In the genomic region with DNA sequence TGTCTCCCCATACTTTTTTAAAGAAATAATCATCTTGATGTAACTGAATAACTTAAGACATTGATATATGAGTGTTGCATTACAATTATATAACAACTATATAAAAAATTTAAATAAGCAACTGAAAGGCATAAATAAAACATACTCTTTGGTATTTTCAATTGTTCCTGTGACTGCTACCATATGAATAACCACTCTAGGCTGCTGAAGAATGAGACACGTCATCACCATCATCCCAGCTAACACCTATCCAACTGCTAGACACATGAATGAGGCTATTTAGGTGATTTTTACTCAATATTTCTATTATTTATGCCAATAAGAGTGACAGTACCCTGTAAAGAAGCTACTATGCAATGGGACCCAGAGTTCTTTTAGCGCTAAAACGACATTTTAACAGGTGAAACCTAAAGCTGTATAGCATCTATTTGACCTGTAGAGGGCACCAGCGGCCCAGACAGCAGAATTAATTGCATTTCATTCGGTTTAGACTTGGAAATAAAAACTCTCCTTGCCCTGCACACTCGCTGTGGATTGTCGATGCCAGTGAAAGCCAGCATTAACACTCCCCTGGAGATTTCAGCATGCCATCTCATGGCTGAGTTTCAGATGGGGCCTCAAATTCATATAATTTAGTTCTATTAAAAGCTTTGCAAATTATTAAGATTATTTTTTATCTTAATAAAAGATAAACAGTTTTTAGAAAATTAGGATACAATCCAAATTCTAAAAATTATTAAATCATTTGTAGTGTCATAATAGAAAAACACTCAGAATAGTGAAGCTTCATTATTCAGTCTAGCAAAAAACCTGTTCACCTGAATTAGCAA, we compare ENCODE assay signal across 8 cellular contexts.
DNase-seq lines count a peak whose midpoint lies in the region; ATAC-seq, FAIRE-seq and TF ChIP-seq lines count a peak whose summit lies in the region.

No MANE protein-coding gene starts in this region.

- no peak overlapping the region for H3K4me3 ChIP-seq in MM.1S (ENCODE audit: low read length)

- H3K79me2 ChIP-seq in MM.1S (ENCODE audit: low read length): no peaks in the 10 kb centered on the region

- no TSS peak for BruUV-seq in MCF 10A (replicated peaks; lab: Mats Ljungman, UMichigan)

- CTCF ChIA-PET in MCF 10A (lab: Yijun Ruan, JAX): interaction anchor here (0.6 to 4.3 kb wide), 92 partner anchors 10 to 1289 kb away, joined by 3 to 161 read pairs (median 4); a partner anchor contains a TSS

- no peaks in the 10 kb centered on the region for H3K9me2 ChIP-seq in MM.1S (replicated peaks; ENCODE audit: insufficient read depth, low read length)

- no peaks in the 10 kb centered on the region for H3K9me3 Mint-ChIP-seq in MCF 10A (ENCODE audit: unreplicated experiment)

- POLR2A ChIA-PET in MCF 10A (lab: Yijun Ruan, JAX): interaction anchor here (0.6 to 3.6 kb wide), 5 partner anchors 11 to 1252 kb away, joined by 3 to 32 read pairs (median 4); a partner anchor contains a TSS

- FAIRE-seq in A204.1 (lab: Jason Lieb, UNC) (peak; percentile 85), RCC 7860 (lab: Jason Lieb, UNC) (peak; percentile 77)

- peak overlapping the region; percentile 44 for H3K4me2 ChIP-seq in MM.1S (ENCODE audit: low read depth, low read length)

- no peaks in the 10 kb centered on the region for H3K4me1 ChIP-seq in MM.1S (ENCODE audit: low read length)

- no peaks in the 10 kb centered on the region for H3K9me3 ChIP-seq in MM.1S (replicated peaks; ENCODE audit: insufficient read depth, low read length)

- H2AFZ ChIP-seq in MM.1S (ENCODE audit: low read length): no peak overlapping the region

- H3F3A ChIP-seq in MM.1S (ENCODE audit: insufficient read depth, low read length): no peaks in the 10 kb centered on the region

- H3K4me3 Mint-ChIP-seq in MCF 10A (ENCODE audit: unreplicated experiment): no peak overlapping the region

- peak; percentile 83 for ATAC-seq in HG02571 (IDR thresholded peaks at IDR 0.05; ENCODE audit: unreplicated experiment)

- no peak overlapping the region for H3K27ac Mint-ChIP-seq in MCF 10A (ENCODE audit: low read depth, unreplicated experiment)

- peak; percentile 69 for TF ChIP-seq CTCF in GM12874 (IDR thresholded peaks at IDR 0.05; ENCODE audit: insufficient read depth, low read depth, low read length)
- TF ChIP-seq CTCF in MM.1S (IDR thresholded peaks at IDR 0.05; ENCODE audit: low read length): peak; percentile 89
- peak; percentile 94 for TF ChIP-seq CTCF in MCF 10A (IDR thresholded peaks at IDR 0.05; ENCODE audit: unreplicated experiment)

- intact Hi-C loops in MCF 10A (cut with micrococcal nuclease): loop anchor here (1.0 to 10.0 kb wide), 6 partner anchors 89 to 860 kb away; no protein-coding TSS in a partner anchor

- DNase-seq in MM.1S (peak; percentile 68), RCC 7860 (ENCODE audit: low spot score) (peak; percentile 60), MCF 10A (ENCODE audit: unreplicated experiment) (peak; percentile 84), kidney glomerular epithelial cell (lab: John Stamatoyannopoulos, UW) (peak; percentile 61)
- DNase-seq in stimulated activated CD4-positive, alpha-beta T cell treated with anti-CD3 and anti-CD28 coated beads, TNF-alpha, amount 100 ng/mL, for 4 hours (ENCODE audit: low read depth in 3 of 3): peak in 2 of 3 experiments; percentile 0

- no peaks in the 10 kb centered on the region for H3K36me3 Mint-ChIP-seq in MCF 10A (ENCODE audit: insufficient read depth, unreplicated experiment)

- no peaks in the 10 kb centered on the region for H3K27me3 ChIP-seq in MM.1S (replicated peaks; ENCODE audit: insufficient read depth, low read length)

- H3K4me1 Mint-ChIP-seq in MCF 10A (ENCODE audit: insufficient read depth, unreplicated experiment): no peaks in the 10 kb centered on the region

- H3K27me3 Mint-ChIP-seq in MCF 10A (ENCODE audit: insufficient read depth, unreplicated experiment): no peaks in the 10 kb centered on the region

- H3K36me3 ChIP-seq in MM.1S (replicated peaks; ENCODE audit: insufficient read depth, low read length): no peaks in the 10 kb centered on the region

- H3K27ac ChIP-seq in MM.1S (ENCODE audit: low read length): no peak overlapping the region

- no peak overlapping the region for H3K9ac ChIP-seq in MM.1S (ENCODE audit: low read length)

- no peaks in the 10 kb centered on the region for H4K20me1 ChIP-seq in MM.1S (ENCODE audit: insufficient read depth, low read length)

Comparison
In these comparisons a context has a peak if more than half of its experiments do, and no peak if none do; other contexts are left out.
1. DNase-seq: peak in every context shown above with its lines; median percentile 84 in MCF 10A; 68 in MM.1S; 61 in kidney glomerular epithelial cell; 60 in RCC 7860; 0 in stimulated activated CD4-positive, alpha-beta T cell treated with anti-CD3 and anti-CD28 coated beads, TNF-alpha, amount 100 ng/mL, for 4 hours.